ENCODE assay signal across 1 cellular context in the genomic region with DNA sequence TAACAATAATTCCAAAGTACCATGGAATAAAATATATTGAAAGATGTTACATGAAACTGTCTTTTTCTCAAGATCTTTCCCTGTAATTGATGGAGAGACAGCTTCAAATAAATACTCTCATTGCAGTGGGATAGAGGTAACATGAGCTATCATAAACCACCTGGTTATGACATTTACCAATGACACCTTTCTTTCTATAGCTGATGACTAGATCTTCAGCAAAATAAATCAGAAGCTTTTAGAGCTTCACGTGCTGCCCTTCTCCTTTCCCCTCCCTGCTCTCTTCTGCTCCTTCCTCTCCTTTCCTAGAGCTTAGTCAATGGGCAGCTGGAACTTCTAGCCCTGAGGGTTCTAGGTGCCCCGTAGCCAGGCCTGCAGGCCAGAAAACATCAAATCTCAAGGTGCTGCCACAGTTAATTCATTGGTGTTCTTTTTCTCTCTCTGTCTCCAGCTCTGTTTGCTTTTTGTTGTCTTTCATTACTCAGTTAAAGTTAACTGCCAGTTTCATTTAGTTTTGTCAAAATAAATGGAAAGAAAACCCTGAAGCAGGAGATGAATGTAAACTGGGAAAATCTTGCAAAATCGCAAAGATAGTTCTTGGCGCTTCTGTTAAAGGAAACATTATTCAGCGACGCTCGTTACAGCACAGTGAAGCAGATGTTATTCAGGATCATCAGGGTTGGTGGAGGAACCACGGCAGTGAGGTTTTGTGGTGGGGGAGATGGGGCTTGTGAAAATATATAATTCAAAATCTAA.
TF ChIP-seq lines count a peak whose summit lies in the region.

No MANE protein-coding gene starts in this region.

TF ChIP-seq in IMR-90, 13 proteins besides CTCF, POLR2A, EP300 and RAD21 (continued from another document):
- no peak for TF ChIP-seq MAZ (IDR thresholded peaks at IDR 0.05; ENCODE audit: borderline replicate concordance, low read depth, low read length)
- no peak for TF ChIP-seq CHD1 (IDR thresholded peaks at IDR 0.05; ENCODE audit: low read depth, low read length)
- no peak for TF ChIP-seq SMC3 (IDR thresholded peaks at IDR 0.05; ENCODE audit: low read depth, low read length)
- no peak for TF ChIP-seq MXI1 (IDR thresholded peaks at IDR 0.05; ENCODE audit: borderline replicate concordance, low read depth, low read length)
- TF ChIP-seq, protein P1, sequence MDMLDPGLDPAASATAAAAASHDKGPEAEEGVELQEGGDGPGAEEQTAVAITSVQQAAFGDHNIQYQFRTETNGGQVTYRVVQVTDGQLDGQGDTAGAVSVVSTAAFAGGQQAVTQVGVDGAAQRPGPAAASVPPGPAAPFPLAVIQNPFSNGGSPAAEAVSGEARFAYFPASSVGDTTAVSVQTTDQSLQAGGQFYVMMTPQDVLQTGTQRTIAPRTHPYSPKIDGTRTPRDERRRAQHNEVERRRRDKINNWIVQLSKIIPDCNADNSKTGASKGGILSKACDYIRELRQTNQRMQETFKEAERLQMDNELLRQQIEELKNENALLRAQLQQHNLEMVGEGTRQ (IDR thresholded peaks at IDR 0.05; ENCODE audit: low read depth, low read length) = no peak
- TF ChIP-seq BHLHE40 (IDR thresholded peaks at IDR 0.05; ENCODE audit: low read depth, low read length) = no peak
- TF ChIP-seq RFX5 (IDR thresholded peaks at IDR 0.05; ENCODE audit: low read depth, low read length) = no peak
